Comparison of ENCODE assay signal across 13 cellular contexts in genomic region chr10:109893371-109893770, GRCh38. TPM values are rescaled to one million over a fixed set of nuclear protein-coding genes. Genes with fewer than 3 reads are reported as not detected.
A peak's percentile ranks its signal among the peaks of the same experiment; 100 is the strongest.
DNase-seq lines count a peak whose midpoint lies in the region; ATAC-seq and TF ChIP-seq lines count a peak whose summit lies in the region.
"Had no signal": no experiment of that assay in that cellular context is flagged by ENCODE, and none has a peak within 500 bp of the region (broad histone marks: within the 10 kb centered on the region; RNA-seq: fewer than 3 reads in every experiment).

No MANE protein-coding gene starts in this region.

- H3K4me1 ChIP-seq in right cardiac atrium (ENCODE audit: control insufficient read depth, insufficient read depth, low read length) (peaks cover 46% of the 10 kb centered on the region), uterus (peaks cover 0 to 11% of the 10 kb centered on the region in 2 donors), OCI-LY7 (ENCODE audit: insufficient read depth, low read length, poor library complexity, severe bottlenecking) (no peaks in the 10 kb centered on the region)
- peaks cover 0 to 11% of the 10 kb centered on the region in 2 donors for H3K4me1 ChIP-seq in naive thymus-derived CD4-positive, alpha-beta T cell (ENCODE audit: control insufficient read depth in 2 of 2, insufficient read depth in 2 of 2, low read length in 2 of 2)

- H3K4me2 ChIP-seq in OCI-LY7 (ENCODE audit: low read length) = no peak overlapping the region

- H3K9me2 ChIP-seq in OCI-LY7 (ENCODE audit: insufficient read depth, low read length) = no peaks in the 10 kb centered on the region

- no peak overlapping the region for H3K4me3 Mint-ChIP-seq in naive thymus-derived CD4-positive, alpha-beta T cell
- H3K4me3 Mint-ChIP-seq: naive thymus-derived CD8-positive, alpha-beta T cell had no signal

- POLR2A ChIA-PET in naive thymus-derived CD4-positive, alpha-beta T cell (lab: Charles Lee) = interaction anchor here (1.4 kb wide), 1 partner anchor 10 kb away, joined by 5 read pairs; no protein-coding TSS in a partner anchor
- POLR2A ChIA-PET in OCI-LY7 (lab: Charles Lee) = interaction anchor here (0.6 to 7.0 kb wide), 2 partner anchors 18 to 379 kb away, joined by 5 to 58 read pairs; no protein-coding TSS in a partner anchor

- ATAC-seq in right cardiac atrium = no peak
- ATAC-seq in left ventricle myocardium superior = no peak
- ATAC-seq in naive thymus-derived CD4-positive, alpha-beta T cell = no peak
- ATAC-seq in GM21723 (IDR thresholded peaks at IDR 0.05; ENCODE audit: unreplicated experiment) = no peak
- ATAC-seq: naive thymus-derived CD8-positive, alpha-beta T cell had no signal

- CTCF ChIA-PET in naive thymus-derived CD4-positive, alpha-beta T cell (lab: Charles Lee) = no interaction called here
- CTCF ChIA-PET in OCI-LY7 (lab: Charles Lee; ENCODE audit: unreplicated experiment) = no interaction called here

- H2AFZ ChIP-seq in OCI-LY7 (ENCODE audit: low read length) = no peak overlapping the region

- H3K27ac Mint-ChIP-seq in naive thymus-derived CD4-positive, alpha-beta T cell = peak overlapping the region in 5 of 9 donors; percentile 24 to 76 (median 30)

- no peaks in the 10 kb centered on the region for H3K27me3 Mint-ChIP-seq in naive thymus-derived CD4-positive, alpha-beta T cell
- H3K27me3 Mint-ChIP-seq: naive thymus-derived CD8-positive, alpha-beta T cell had no signal

- H3K9me3 Mint-ChIP-seq in naive thymus-derived CD4-positive, alpha-beta T cell = no peaks in the 10 kb centered on the region
- H3K9me3 Mint-ChIP-seq: naive thymus-derived CD8-positive, alpha-beta T cell had no signal

- H3K27me3 ChIP-seq in right cardiac atrium (ENCODE audit: control insufficient read depth, insufficient read depth) = no peaks in the 10 kb centered on the region
- H3K27me3 ChIP-seq in naive thymus-derived CD4-positive, alpha-beta T cell (ENCODE audit: control insufficient read depth in 2 of 2, insufficient read depth in 2 of 2, low read length in 2 of 2) = no peaks in the 10 kb centered on the region
- H3K27me3 ChIP-seq in uterus = no peaks in the 10 kb centered on the region

- H3K4me3 ChIP-seq in right cardiac atrium (ENCODE audit: low read length) = no peak overlapping the region
- H3K4me3 ChIP-seq in naive thymus-derived CD4-positive, alpha-beta T cell (ENCODE audit: low read length) = no peak overlapping the region
- no peak overlapping the region for H3K4me3 ChIP-seq in uterus
- H3K4me3 ChIP-seq in OCI-LY7 (ENCODE audit: low read depth, low read length, poor library complexity, severe bottlenecking) = no peak overlapping the region

- peaks cover 0 to 29% (median 0%) of the 10 kb centered on the region in 3 experiments for H3K36me3 ChIP-seq in naive thymus-derived CD4-positive, alpha-beta T cell (ENCODE audit: control insufficient read depth in 2 of 3, insufficient read depth in 3 of 3, low read length in 3 of 3)
- H3K36me3 ChIP-seq in uterus = no peaks in the 10 kb centered on the region
- H3K36me3 ChIP-seq in OCI-LY7 (ENCODE audit: insufficient read depth, low read length) = peaks cover 95% of the 10 kb centered on the region

- peak overlapping the region; percentile 95 for H3K27ac ChIP-seq in right cardiac atrium (ENCODE audit: low read length)
- peak overlapping the region; percentile 77 for H3K27ac ChIP-seq in caudate nucleus (ENCODE audit: low read depth, low read length)
- H3K27ac ChIP-seq in naive thymus-derived CD4-positive, alpha-beta T cell (ENCODE audit: low read depth, low read length) = no peak overlapping the region
- peak overlapping the region; percentile 61 to 67 for H3K27ac ChIP-seq in uterus
- no peak overlapping the region for H3K27ac ChIP-seq in OCI-LY7 (ENCODE audit: low read depth, low read length, poor library complexity, severe bottlenecking)

- no peak for TF ChIP-seq POLR2A in uterus (IDR thresholded peaks at IDR 0.05)

- peaks cover 26% of the 10 kb centered on the region for H3K79me2 ChIP-seq in OCI-LY7 (ENCODE audit: insufficient read depth, low read depth, low read length)

- H3K36me3 Mint-ChIP-seq in naive thymus-derived CD4-positive, alpha-beta T cell = peaks cover 0 to 45% (median 29%) of the 10 kb centered on the region in 5 donors

- WGBS in right cardiac atrium = 88% methylated on average over 4 of the region's 4 CpGs

- H4K20me1 ChIP-seq in OCI-LY7 (ENCODE audit: insufficient read depth, low read length) = no peaks in the 10 kb centered on the region

- intact Hi-C loops in right cardiac atrium (cut with DNase I) (loop anchor here (10.0 kb wide), 3 partner anchors 111 to 231 kb away; partner anchors contain the start of gene ADD3 (in 4 of the 4)), left ventricle myocardium superior (cut with micrococcal nuclease) (no loop called here), uterus (cut with DNase I; ENCODE audit: low total_unique reads) (no loop called here), OCI-LY7 (cut with micrococcal nuclease; ENCODE audit: unreplicated experiment) (no loop called here)
- intact Hi-C loops in naive thymus-derived CD4-positive, alpha-beta T cell (cut with micrococcal nuclease) = no loop called here

- no peak for TF ChIP-seq CTCF in uterus (IDR thresholded peaks at IDR 0.05)
- no peak for TF ChIP-seq CTCF in OCI-LY7 (conservative IDR thresholded peaks at IDR 0.05; ENCODE audit: low read length)

- DNase-seq in right cardiac atrium (no peak), left ventricle myocardium superior (no peak), caudate nucleus (lab: John Stamatoyannopoulos, UW) (no peak), uterus (no peak), OCI-LY7 (ENCODE audit: low spot score) (no peak), T-helper 2 cell (no peak)
- DNase-seq in naive thymus-derived CD4-positive, alpha-beta T cell = no peak
- DNase-seq: DMS53; naive thymus-derived CD8-positive, alpha-beta T cell; NCI-H1417; NCI-H526 treated with DMSO at 0.1 percent for 48 hours; stimulated activated CD4-positive, alpha-beta T cell treated with anti-CD3 and anti-CD28 coated beads, Interleukin-12 subunit alpha, Interleukin-12 subunit beta, amount 100 ng/mL, for 4 hours had no signal

- no TSS peak for BruUV-seq in OCI-LY7 (replicated peaks; lab: Mats Ljungman, UMichigan)

- H3K9me3 ChIP-seq in right cardiac atrium (ENCODE audit: control insufficient read depth, low read length) (no peaks in the 10 kb centered on the region), uterus (no peaks in the 10 kb centered on the region), OCI-LY7 (ENCODE audit: low read length) (no peaks in the 10 kb centered on the region)
- H3K9me3 ChIP-seq in naive thymus-derived CD4-positive, alpha-beta T cell (ENCODE audit: control insufficient read depth in 2 of 3, low read length in 3 of 3) = no peaks in the 10 kb centered on the region

- H3K4me1 Mint-ChIP-seq in naive thymus-derived CD4-positive, alpha-beta T cell = peaks cover 24 to 52% (median 38%) of the 10 kb centered on the region in 7 donors

RNA-seq across cellular contexts. Expression of gene XPNPEP1, which starts 29.9 kb away (rescaled TPM):
- total RNA-seq in right cardiac atrium (10 to 100 TPM; 36.9 to 47.4 (median 39.1) TPM), left ventricle myocardium superior (36.4 TPM), uterus (100 to 1,000 TPM in 2 of 4 donors, 10 to 100 TPM in 2; 41.0 to 188 (median 92.0) TPM), OCI-LY7 (2022) (130 and 136 TPM in 2 replicates)
- 20.7 TPM for polyA plus RNA-seq in right cardiac atrium
- total RNA-seq in naive thymus-derived CD4-positive, alpha-beta T cell = 100 to 1,000 TPM in 1 of 5 experiments, 10 to 100 TPM in 4; 44.1 to 100 (median 60.7) TPM
- polyA plus RNA-seq in naive thymus-derived CD4-positive, alpha-beta T cell = 10 to 100 TPM; 15.7 to 19.2 TPM
- total RNA-seq in OCI-LY7 (2014; rRNA removed; shearing (Covaris generic)) = 234 and 237 TPM in 2 replicates

Comparison
In these comparisons a context has a peak if more than half of its experiments do, and no peak if none do; other contexts are left out.
1. intact Hi-C loops: an anchor here in right cardiac atrium (10.0 kb wide); none called in left ventricle myocardium superior, naive thymus-derived CD4-positive, alpha-beta T cell, uterus and OCI-LY7.
2. H3K27ac ChIP-seq: peak in right cardiac atrium (single experiment), caudate nucleus (single experiment) and uterus (2 of 2); none in naive thymus-derived CD4-positive, alpha-beta T cell (single experiment) and OCI-LY7 (single experiment).